Comparison of ENCODE assay signal across 23 cellular contexts in the genomic region with DNA sequence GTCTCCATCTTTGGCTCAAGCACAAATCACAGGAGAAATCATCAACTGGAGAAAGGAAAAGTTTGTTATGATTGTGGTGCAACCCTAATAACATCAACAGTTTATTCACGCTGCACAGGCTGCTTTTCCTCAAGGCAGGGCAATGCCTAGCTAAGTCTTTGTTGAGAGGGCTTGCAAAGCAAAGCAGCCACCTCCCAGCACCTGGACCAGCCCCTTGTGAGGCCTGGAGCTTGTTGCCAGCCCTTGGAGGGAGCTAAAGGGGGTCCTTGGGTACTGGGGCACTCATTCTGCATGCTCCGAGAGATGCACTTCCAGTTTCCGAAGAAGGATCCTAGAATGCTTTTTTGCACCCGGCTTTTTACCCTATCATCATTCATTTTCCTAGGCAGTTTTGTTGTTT.
"Had no signal": no experiment of that assay in that cellular context is flagged by ENCODE, and none has a peak within 500 bp of the region (broad histone marks: within the 10 kb centered on the region; RNA-seq: fewer than 3 reads in every experiment).

No MANE protein-coding gene starts in this region.

- H3K36me3 Mint-ChIP-seq: naive thymus-derived CD4-positive, alpha-beta T cell; stimulated activated effector memory CD8-positive, alpha-beta T cell treated with anti-CD3 and anti-CD28 coated beads, Interleukin-12 subunit alpha, Interleukin-12 subunit beta, amount 100 ng/mL, for 72 hours had no signal

- DNase-seq: hippocampal formation; left colon; left lung; lower lobe of right lung; mesendoderm; mucosa of descending colon; naive thymus-derived CD4-positive, alpha-beta T cell; pancreas; posterior cingulate gyrus; retina; right cardiac atrium; small intestine; spleen; stimulated activated CD4-positive, alpha-beta T cell treated with anti-CD3 and anti-CD28 coated beads, Interleukin-4, amount 100 ng/mL, for 24 hours; stimulated activated naive CD4-positive, alpha-beta T cell; tibial artery; trophoblast cell; upper lobe of right lung had no signal

- H3K27ac Mint-ChIP-seq: mesothelial cell of epicardium; naive thymus-derived CD4-positive, alpha-beta T cell; natural killer cell treated with Interleukin-12 subunit alpha and Interleukin-12 subunit beta and Interleukin-15 and Interleukin-18, amount 100 ng/mL, for 72 hours; stimulated activated effector memory CD8-positive, alpha-beta T cell treated with anti-CD3 and anti-CD28 coated beads, Interleukin-12 subunit alpha, Interleukin-12 subunit beta, amount 100 ng/mL, for 72 hours; stimulated activated naive CD8-positive, alpha-beta T cell treated with anti-CD3 and anti-CD28 coated beads, Interleukin-15, Interleukin-2, amounts not matched to agents 100 ng/mL and 50 ng/mL, for 24 hours had no signal

- H3K4me3 Mint-ChIP-seq: mesothelial cell of epicardium; naive thymus-derived CD4-positive, alpha-beta T cell; natural killer cell treated with Interleukin-12 subunit alpha and Interleukin-12 subunit beta and Interleukin-15 and Interleukin-18, amount 100 ng/mL, for 72 hours; stimulated activated effector memory CD8-positive, alpha-beta T cell treated with anti-CD3 and anti-CD28 coated beads, Interleukin-12 subunit alpha, Interleukin-12 subunit beta, amount 100 ng/mL, for 72 hours; stimulated activated naive CD8-positive, alpha-beta T cell treated with anti-CD3 and anti-CD28 coated beads, Interleukin-15, Interleukin-2, amounts not matched to agents 100 ng/mL and 50 ng/mL, for 24 hours had no signal

- H3K4me1 Mint-ChIP-seq: naive thymus-derived CD4-positive, alpha-beta T cell; stimulated activated effector memory CD8-positive, alpha-beta T cell treated with anti-CD3 and anti-CD28 coated beads, Interleukin-12 subunit alpha, Interleukin-12 subunit beta, amount 100 ng/mL, for 72 hours had no signal

- ATAC-seq: left colon; lower lobe of right lung; mucosa of descending colon; naive thymus-derived CD4-positive, alpha-beta T cell; pancreas; sciatic nerve; stimulated activated effector memory CD8-positive, alpha-beta T cell treated with anti-CD3 and anti-CD28 coated beads, Interleukin-12 subunit alpha, Interleukin-12 subunit beta, amount 100 ng/mL, for 72 hours; upper lobe of right lung had no signal
